ENCODE assay signal across 23 cellular contexts in genomic region chr20:19745584-19745983, GRCh38. TPM values are rescaled to one million over a fixed set of nuclear protein-coding genes. Genes with fewer than 3 reads are reported as not detected.
DNase-seq lines count a peak whose midpoint lies in the region; ATAC-seq, FAIRE-seq and TF ChIP-seq lines count a peak whose summit lies in the region.
"Had no signal": no experiment of that assay in that cellular context is flagged by ENCODE, and none has a peak within 500 bp of the region (broad histone marks: within the 10 kb centered on the region; RNA-seq: fewer than 3 reads in every experiment).

No MANE protein-coding gene starts in this region.

- H3K9me2 ChIP-seq in GM23338 (ENCODE audit: insufficient read depth), result peaks cover 9% of the 10 kb centered on the region; the same call in 1 of the 2 replicates

- CTCF ChIA-PET in A549 (lab: Yijun Ruan, JAX), result interaction anchor here (0.9 kb wide), 1 partner anchor 25 kb away, joined by 3 read pairs; no protein-coding TSS in a partner anchor

- H3F3A ChIP-seq in GM23338 (replicated peaks; ENCODE audit: low read depth), result no peaks in the 10 kb centered on the region

- H3K36me3 Mint-ChIP-seq in GM23338 (ENCODE audit: low read depth), result peaks cover 3% of the 10 kb centered on the region; the same call in 2 of the 3 replicates
- no peaks in the 10 kb centered on the region for H3K36me3 Mint-ChIP-seq in osteocyte (ENCODE audit: unreplicated experiment)
- H3K36me3 Mint-ChIP-seq: CD8-positive, alpha-beta T cell had no signal

- H3K4me1 Mint-ChIP-seq in GM23338 (peaks cover 22% of the 10 kb centered on the region), osteocyte (ENCODE audit: unreplicated experiment) (peaks cover under 1% of the 10 kb centered on the region)

- no peak for TF ChIP-seq EP300 in A549 (IDR thresholded peaks at IDR 0.05)

- H3K79me2 ChIP-seq in GM23338 (replicated peaks; ENCODE audit: insufficient read depth), result no peaks in the 10 kb centered on the region

- H3K27me3 Mint-ChIP-seq in GM23338 (ENCODE audit: insufficient read depth, low read depth, poor library complexity) (peaks cover 1% of the 10 kb centered on the region), osteocyte (ENCODE audit: unreplicated experiment) (peaks cover 4% of the 10 kb centered on the region)

- H3K27ac ChIP-seq in A549 (no peak overlapping the region), GM23338 (ENCODE audit: low read depth) (no peak overlapping the region), SJCRH30 (peak overlapping the region; percentile 30; the same call in 1 of the 2 replicates)
- H3K27ac ChIP-seq: BLaER1 treated with 17β-estradiol and CSF1 and Interleukin-3, amounts not matched to agents 10 nM and 100 nM; C4-2B had no signal

- H3K36me3 ChIP-seq in GM23338 (ENCODE audit: insufficient read depth) (no peaks in the 10 kb centered on the region), SJCRH30 (no peaks in the 10 kb centered on the region)
- H3K36me3 ChIP-seq: BLaER1 treated with 17β-estradiol and CSF1 and Interleukin-3, amounts not matched to agents 10 nM and 100 nM had no signal

- H3K9me3 ChIP-seq in A549 (peaks cover 6% of the 10 kb centered on the region; the same call in 2 of the 3 replicates), SJCRH30 (replicated peaks) (peaks cover 6% of the 10 kb centered on the region)

- no peak for TF ChIP-seq RAD21 in A549 (conservative IDR thresholded peaks at IDR 0.05 in 1 of 2, IDR thresholded peaks at IDR 0.05 in 1 of 2)

- 8% methylated on average over 1 of the region's 1 CpG for WGBS in A549 (ENCODE audit: missing lambda C conversion rate)

- TF ChIP-seq CTCF in A549 (IDR thresholded peaks at IDR 0.05), result no peak
- TF ChIP-seq CTCF in GM23338 (conservative IDR thresholded peaks at IDR 0.05; ENCODE audit: low read depth in 2 of 2), result no peak
- TF ChIP-seq CTCF in osteocyte (IDR thresholded peaks at IDR 0.05), result no peak

- H3K4me1 ChIP-seq in A549 (no peaks in the 10 kb centered on the region), GM23338 (ENCODE audit: insufficient read depth) (no peaks in the 10 kb centered on the region; the same call in 1 of the 2 replicates), SJCRH30 (peaks cover 19% of the 10 kb centered on the region)

- H3K4me3 Mint-ChIP-seq in GM23338 (no peak overlapping the region), osteocyte (ENCODE audit: unreplicated experiment) (no peak overlapping the region)
- H3K4me3 Mint-ChIP-seq: B cell; CD4-positive, alpha-beta T cell; CD8-positive, alpha-beta T cell had no signal

- H3K27me3 ChIP-seq in GM23338 (ENCODE audit: insufficient read depth), result 0 out of 2 replicates have a peak, but pooled peaks cover 2% of the 10 kb centered on the region
- no peaks in the 10 kb centered on the region for H3K27me3 ChIP-seq in SJCRH30
- H3K27me3 ChIP-seq: BLaER1 treated with 17β-estradiol and CSF1 and Interleukin-3, amounts not matched to agents 10 nM and 100 nM had no signal

- TF ChIP-seq POLR2A in A549 (IDR thresholded peaks at IDR 0.05; ENCODE audit: low read length), result no peak

- POLR2A ChIA-PET in A549 (lab: Yijun Ruan, JAX), result no interaction called here

- H3K27ac Mint-ChIP-seq in GM23338 (no peak overlapping the region), osteocyte (ENCODE audit: unreplicated experiment) (no peak overlapping the region)
- H3K27ac Mint-ChIP-seq: B cell; CD4-positive, alpha-beta T cell; CD8-positive, alpha-beta T cell had no signal

- peak; percentile 49 for FAIRE-seq in A549 (lab: Jason Lieb, UNC)
- FAIRE-seq: A204.1, D721Med, G401.6, GM12891, GM19239 had no signal

- no peaks in the 10 kb centered on the region for H4K20me1 ChIP-seq in GM23338 (replicated peaks; ENCODE audit: insufficient read depth)
- H4K20me1 ChIP-seq: BLaER1 treated with 17β-estradiol and CSF1 and Interleukin-3, amounts not matched to agents 10 nM and 100 nM had no signal

- DNase-seq in A549 (ENCODE audit: low read depth in 1 of 2, low spot score in 1 of 2) (no peak), GM23338 (ENCODE audit: low spot score) (no peak), SJCRH30 (no peak), osteocyte (ENCODE audit: extremely low spot score, unreplicated experiment) (peak; percentile 13), NCI-H1105 (lab: John Stamatoyannopoulos, UW) (no peak), NCI-H1694 (lab: John Stamatoyannopoulos, UW) (no peak)
- no peak for DNase-seq in activated CD4-positive, alpha-beta T cell treated with anti-CD3 and anti-CD28 coated beads, Interleukin-2, amount 50 U/mL, for 4 hours
- DNase-seq: 8988T; AML-193; Caco-2; Calu3; CD4-positive, alpha-beta T cell; CD8-positive, alpha-beta T cell; DMS79 treated with DMSO at 0.1 percent for 48 hours; GF-D8 had no signal

- H3K4me2 ChIP-seq in A549 (no peak overlapping the region), GM23338 (no peak overlapping the region)
- H3K4me2 ChIP-seq: BLaER1 treated with 17β-estradiol and CSF1 and Interleukin-3, amounts not matched to agents 10 nM and 100 nM had no signal

- H3K4me3 ChIP-seq in A549, result no peak overlapping the region
- no peak overlapping the region for H3K4me3 ChIP-seq in GM23338
- H3K4me3 ChIP-seq in SJCRH30, result no peak overlapping the region
- H3K4me3 ChIP-seq: BLaER1 treated with 17β-estradiol and CSF1 and Interleukin-3, amounts not matched to agents 10 nM and 100 nM had no signal

- ATAC-seq in A549, result no peak
- ATAC-seq in GM23338, result no peak
- ATAC-seq: CD8-positive, alpha-beta T cell had no signal

- no peak overlapping the region for H2AFZ ChIP-seq in GM23338

- H3K9me3 Mint-ChIP-seq in GM23338, result peaks cover 7% of the 10 kb centered on the region
- H3K9me3 Mint-ChIP-seq in osteocyte (ENCODE audit: unreplicated experiment), result no peaks in the 10 kb centered on the region

TF ChIP-seq in A549, 52 proteins besides CTCF, POLR2A, EP300 and RAD21 (continues in another document):
- TF ChIP-seq MAX (IDR thresholded peaks at IDR 0.05), result no peak
- TF ChIP-seq PBX3 (IDR thresholded peaks at IDR 0.05), result no peak
- TF ChIP-seq BCL3 (IDR thresholded peaks at IDR 0.05), result no peak
- TF ChIP-seq RARB (CRISPR knock-in tag; IDR thresholded peaks at IDR 0.05), result no peak

TF ChIP-seq in GM23338, 12 proteins besides CTCF, POLR2A, EP300 and RAD21 (continues in another document):
- peak; percentile 94 for TF ChIP-seq ZNF331 (CRISPR knock-in tag; IDR thresholded peaks at IDR 0.05; ENCODE audit: low read depth)
- no peak for TF ChIP-seq NANOG (IDR thresholded peaks at IDR 0.05; ENCODE audit: borderline replicate concordance)

RNA-seq across cellular contexts. Expression of gene RIN2, which starts 12.5 kb away (rescaled TPM):
- polyA plus RNA-seq in A549 (2011; rRNA removed) (34.7 and 36.3 TPM in 2 replicates), A549 (2017; fragmentation: RNase III; extraction: RNeasy Plus Mini Kit Qiagen cat#74134 plus additional on column Dnase treatment) (22.4 to 23.3 TPM (median 22.7 TPM) in 3 replicates), GM23338 (2016; fragmentation: Nextera tagmentation; extraction: Ambion mirVana) (0.08 and 0.35 TPM in 2 replicates)
- 14.1 and 15.0 TPM in 2 replicates for polyA plus RNA-seq in A549 (2012; cell fraction: cytosol; rRNA removed)
- 13.0 and 15.5 TPM in 2 replicates for polyA plus RNA-seq in A549 (2012; cell fraction: nucleus; rRNA removed)
- polyA minus RNA-seq in A549 (2011; rRNA and poly(A)+ RNA removed), result 102 and 124 TPM in 2 replicates
- total RNA-seq in GM23338 (2014; rRNA removed; shearing (Covaris generic)), result 0.43 and 1.4 TPM in 2 replicates
- 20.3 and 22.6 TPM in 2 replicates for total RNA-seq in SJCRH30 (2014; rRNA removed; shearing (Covaris generic))
- total RNA-seq in osteocyte, result 47.0 and 55.5 TPM in 2 replicates
- total RNA-seq: CD8-positive, alpha-beta T cell had no signal
